ENCODE assay signal across 9 cellular contexts in the genomic region with DNA sequence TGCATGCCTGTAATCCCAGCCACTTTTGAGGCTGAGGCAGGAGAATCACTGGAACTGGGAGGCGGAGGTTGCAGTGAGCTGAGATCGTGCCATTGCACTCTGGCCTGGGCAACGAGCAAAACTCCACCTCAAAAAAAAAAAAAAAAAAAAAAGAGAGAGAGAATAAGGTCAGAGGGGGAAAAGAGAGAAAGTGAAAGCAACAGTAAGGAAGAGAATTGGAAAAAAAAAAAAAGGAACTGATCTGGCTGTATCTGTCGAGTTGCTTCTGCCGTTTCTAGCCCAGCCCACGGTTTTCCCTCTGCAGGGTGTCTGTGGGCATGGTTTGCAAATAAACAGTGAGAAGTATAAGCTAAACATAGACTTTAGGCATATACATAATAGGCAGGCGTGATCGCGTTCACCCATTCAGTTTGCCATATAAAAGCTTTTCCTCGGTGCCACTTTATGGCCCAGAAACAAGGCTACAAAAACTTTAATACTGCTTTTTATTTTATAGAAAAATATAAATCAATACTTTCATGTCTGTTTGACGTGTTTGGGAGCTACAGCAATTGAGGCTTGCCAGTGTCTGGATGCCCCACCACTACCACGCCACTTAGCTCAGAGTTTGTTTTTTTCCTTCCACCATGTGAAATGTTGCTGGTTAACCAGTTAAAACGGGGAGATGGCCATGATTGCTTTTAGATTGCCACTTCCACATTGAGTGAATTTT.
DNase-seq lines count a peak whose midpoint lies in the region; ATAC-seq, FAIRE-seq and TF ChIP-seq lines count a peak whose summit lies in the region.
"Had no signal": no experiment of that assay in that cellular context is flagged by ENCODE, and none has a peak within 500 bp of the region (broad histone marks: within the 10 kb centered on the region; RNA-seq: fewer than 3 reads in every experiment).

No MANE protein-coding gene starts in this region.

- no peak overlapping the region for H3K27ac ChIP-seq in CD4-positive, CD25-positive, alpha-beta regulatory T cell (ENCODE audit: insufficient read depth, low read length, poor library complexity, severe bottlenecking)
- H3K27ac ChIP-seq in mucosa of rectum (ENCODE audit: low read depth in 2 of 2, low read length in 2 of 2) = no peak overlapping the region
- H3K27ac ChIP-seq: uterus had no signal

- peaks cover 0 to 10% (median 1%) of the 10 kb centered on the region in 7 donors for H3K9me3 Mint-ChIP-seq in CD4-positive, CD25-positive, alpha-beta regulatory T cell
- peaks cover 11% of the 10 kb centered on the region for H3K9me3 Mint-ChIP-seq in activated CD8-positive, alpha-beta T cell treated with anti-CD3 and anti-CD28 coated beads, Interleukin-2, amount 10 ng/mL, durations not matched to agents 7 days and 5 days (ENCODE audit: insufficient read depth)

- peak in 1 of 3 donors; percentile 10 for DNase-seq in CD4-positive, CD25-positive, alpha-beta regulatory T cell
- DNase-seq in activated CD8-positive, alpha-beta T cell treated with anti-CD3 and anti-CD28 coated beads, Interleukin-2, amount 10 ng/mL, durations not matched to agents 7 days and 5 days = no peak
- no peak for DNase-seq in NCI-H187 (lab: John Stamatoyannopoulos, UW)
- no peak for DNase-seq in BE2C
- DNase-seq in H54 (ENCODE audit: insufficient read length, low spot score) = no peak
- DNase-seq: uterus had no signal

- no peak for TF ChIP-seq POLR2A in H54 (IDR thresholded peaks at IDR 0.05; ENCODE audit: low read depth, low read length)

- no peaks in the 10 kb centered on the region for H3K9me3 ChIP-seq in CD4-positive, CD25-positive, alpha-beta regulatory T cell (ENCODE audit: control insufficient read depth in 2 of 2, low read length in 2 of 2)
- H3K9me3 ChIP-seq in mucosa of rectum (ENCODE audit: control insufficient read depth in 2 of 2, low read length in 2 of 2) = peaks cover 2% of the 10 kb centered on the region in 2 donors
- peaks cover 4% of the 10 kb centered on the region; the same call in 1 of the 2 replicates for H3K9me3 ChIP-seq in BE2C
- H3K9me3 ChIP-seq: uterus had no signal

- ATAC-seq in CD4-positive, CD25-positive, alpha-beta regulatory T cell (ENCODE audit: low read depth in 2 of 2) = no peak
- ATAC-seq in HG02610 (IDR thresholded peaks at IDR 0.05; ENCODE audit: unreplicated experiment) (peak; percentile 60), GM18517 (IDR thresholded peaks at IDR 0.05; ENCODE audit: unreplicated experiment) (no peak)
- peak; percentile 49 for ATAC-seq in activated CD8-positive, alpha-beta T cell treated with anti-CD3 and anti-CD28 coated beads, Interleukin-2, amount 10 ng/mL, durations not matched to agents 7 days and 5 days

- POLR2A ChIA-PET in activated CD8-positive, alpha-beta T cell treated with anti-CD3 and anti-CD28 coated beads, Interleukin-2, amount 10 ng/mL, durations not matched to agents 7 days and 5 days (lab: Charles Lee) = interaction anchor here (0.5 kb wide), 1 partner anchor 273 kb away, joined by 3 read pairs; no protein-coding TSS in a partner anchor

- H3K36me3 ChIP-seq in CD4-positive, CD25-positive, alpha-beta regulatory T cell (ENCODE audit: control insufficient read depth, insufficient read depth, low read length) = no peaks in the 10 kb centered on the region
- H3K36me3 ChIP-seq in mucosa of rectum (ENCODE audit: control insufficient read depth in 2 of 2, insufficient read depth in 2 of 2, low read length in 2 of 2) (no peaks in the 10 kb centered on the region), BE2C (no peaks in the 10 kb centered on the region)
- H3K36me3 ChIP-seq: uterus had no signal

- peaks cover 3% of the 10 kb centered on the region for H3K4me1 ChIP-seq in CD4-positive, CD25-positive, alpha-beta regulatory T cell (ENCODE audit: control insufficient read depth, insufficient read depth, low read length, poor library complexity, severe bottlenecking)
- H3K4me1 ChIP-seq in mucosa of rectum (ENCODE audit: control insufficient read depth in 2 of 2, insufficient read depth in 2 of 2, low read length in 2 of 2) (no peaks in the 10 kb centered on the region), BE2C (no peaks in the 10 kb centered on the region)
- H3K4me1 ChIP-seq: uterus had no signal

- peak overlapping the region in 3 of 4 donors; percentile 51 to 86 (median 82) for H3K4me3 Mint-ChIP-seq in CD4-positive, CD25-positive, alpha-beta regulatory T cell
- peak overlapping the region; percentile 69 for H3K4me3 Mint-ChIP-seq in activated CD8-positive, alpha-beta T cell treated with anti-CD3 and anti-CD28 coated beads, Interleukin-2, amount 10 ng/mL, durations not matched to agents 7 days and 5 days

- H3K27ac Mint-ChIP-seq in CD4-positive, CD25-positive, alpha-beta regulatory T cell = peak overlapping the region in 1 of 3 donors; percentile 78
- peak overlapping the region; percentile 62 for H3K27ac Mint-ChIP-seq in activated CD8-positive, alpha-beta T cell treated with anti-CD3 and anti-CD28 coated beads, Interleukin-2, amount 10 ng/mL, durations not matched to agents 7 days and 5 days

- no peak overlapping the region for H3K9ac ChIP-seq in mucosa of rectum (ENCODE audit: low read depth in 1 of 2, low read length in 2 of 2)

- no peak for TF ChIP-seq CTCF in BE2C (IDR thresholded peaks at IDR 0.05; ENCODE audit: low read depth, low read length)

- no peaks in the 10 kb centered on the region for H3K27me3 Mint-ChIP-seq in CD4-positive, CD25-positive, alpha-beta regulatory T cell
- no peaks in the 10 kb centered on the region for H3K27me3 Mint-ChIP-seq in activated CD8-positive, alpha-beta T cell treated with anti-CD3 and anti-CD28 coated beads, Interleukin-2, amount 10 ng/mL, durations not matched to agents 7 days and 5 days (ENCODE audit: low read depth)

- peaks cover 4% of the 10 kb centered on the region for H3K36me3 Mint-ChIP-seq in CD4-positive, CD25-positive, alpha-beta regulatory T cell
- H3K36me3 Mint-ChIP-seq in activated CD8-positive, alpha-beta T cell treated with anti-CD3 and anti-CD28 coated beads, Interleukin-2, amount 10 ng/mL, durations not matched to agents 7 days and 5 days (ENCODE audit: low read depth) = peaks cover 4% of the 10 kb centered on the region

- peaks cover 0 to 14% (median 3%) of the 10 kb centered on the region in 4 donors for H3K4me1 Mint-ChIP-seq in CD4-positive, CD25-positive, alpha-beta regulatory T cell
- peaks cover 16% of the 10 kb centered on the region for H3K4me1 Mint-ChIP-seq in activated CD8-positive, alpha-beta T cell treated with anti-CD3 and anti-CD28 coated beads, Interleukin-2, amount 10 ng/mL, durations not matched to agents 7 days and 5 days (ENCODE audit: low read depth)

- FAIRE-seq in H54 (lab: Jason Lieb, UNC) = no peak

- no peak overlapping the region for H3K4me3 ChIP-seq in CD4-positive, CD25-positive, alpha-beta regulatory T cell (ENCODE audit: low read depth, low read length)
- peak overlapping the region; percentile 59 to 71 for H3K4me3 ChIP-seq in mucosa of rectum (ENCODE audit: low read length in 2 of 2)
- H3K4me3 ChIP-seq in BE2C (ENCODE audit: low read depth, low read length) = no peak overlapping the region
- H3K4me3 ChIP-seq: uterus had no signal

- CTCF ChIA-PET in activated CD8-positive, alpha-beta T cell treated with anti-CD3 and anti-CD28 coated beads, Interleukin-2, amount 10 ng/mL, durations not matched to agents 7 days and 5 days (lab: Charles Lee) = interaction anchor here (0.7 to 1.4 kb wide), 3 partner anchors 10 to 393 kb away, joined by 3 read pairs; no protein-coding TSS in a partner anchor

- H3K27me3 ChIP-seq in CD4-positive, CD25-positive, alpha-beta regulatory T cell (ENCODE audit: control insufficient read depth, insufficient read depth, low read length) = no peaks in the 10 kb centered on the region
- no peaks in the 10 kb centered on the region for H3K27me3 ChIP-seq in mucosa of rectum (ENCODE audit: control insufficient read depth in 2 of 2, insufficient read depth in 2 of 2, low read length in 2 of 2)
- no peaks in the 10 kb centered on the region for H3K27me3 ChIP-seq in BE2C
- H3K27me3 ChIP-seq: uterus had no signal

Comparison
In these comparisons a context has a peak if more than half of its experiments do, and no peak if none do; other contexts are left out.
1. ATAC-seq: peak in HG02610 (single experiment) and activated CD8-positive, alpha-beta T cell treated with anti-CD3 and anti-CD28 coated beads, Interleukin-2, amount 10 ng/mL, durations not matched to agents 7 days and 5 days (single experiment); none in CD4-positive, CD25-positive, alpha-beta regulatory T cell (0 of 2) and GM18517 (single experiment).
2. H3K4me3 ChIP-seq: peak in mucosa of rectum (2 of 2); none in CD4-positive, CD25-positive, alpha-beta regulatory T cell (single experiment) and BE2C (single experiment).